ENCODE assay signal across 9 cellular contexts in the genomic region with DNA sequence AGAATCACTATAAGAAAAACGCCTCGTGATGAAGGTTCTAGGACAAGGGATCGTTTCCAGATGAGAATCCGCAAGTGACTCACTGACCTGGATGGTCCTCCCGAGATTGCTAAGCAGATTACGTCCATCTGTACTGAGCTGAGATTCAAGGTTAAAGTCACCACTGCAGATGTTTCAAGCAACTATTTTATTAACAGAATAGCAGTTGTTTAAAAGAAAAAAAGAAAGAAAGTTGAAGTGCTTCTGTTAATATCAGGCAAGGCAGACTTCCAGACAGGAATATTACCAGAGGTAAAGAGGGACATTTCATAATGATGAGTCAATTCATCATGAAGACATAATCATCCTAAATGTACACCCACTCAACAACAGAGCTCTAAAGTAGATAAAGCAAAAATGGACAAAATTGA. TPM values are rescaled to one million over a fixed set of nuclear protein-coding genes. Genes with fewer than 3 reads are reported as not detected.
A peak's percentile ranks its signal among the peaks of the same experiment; 100 is the strongest.
DNase-seq lines count a peak whose midpoint lies in the region; ATAC-seq and TF ChIP-seq lines count a peak whose summit lies in the region.
"Had no signal": no experiment of that assay in that cellular context is flagged by ENCODE, and none has a peak within 500 bp of the region (broad histone marks: within the 10 kb centered on the region; RNA-seq: fewer than 3 reads in every experiment).

No MANE protein-coding gene starts in this region.

- H3K4me1 ChIP-seq in right cardiac atrium (ENCODE audit: control insufficient read depth, insufficient read depth, low read length) (peaks cover 40% of the 10 kb centered on the region), spleen (peaks cover 53 to 98% (median 88%) of the 10 kb centered on the region in 6 donors), SJCRH30 (peaks cover 22% of the 10 kb centered on the region)

- peak overlapping the region; percentile 27 for H3K27ac Mint-ChIP-seq in T-helper 2 cell treated with Interferon-gamma antibody and Interleukin-4, amounts not matched to agents 5 μg/mL and 100 μg/mL, for 36 hours
- H3K27ac Mint-ChIP-seq in activated CD4-positive, alpha-beta memory T cell treated with anti-CD3 and anti-CD28 coated beads, Interleukin-2, amount 10 ng/mL, durations not matched to agents 7 days and 5 days, result peak overlapping the region; percentile 49

- H3K9me3 ChIP-seq in right cardiac atrium (ENCODE audit: control insufficient read depth, low read length) (no peaks in the 10 kb centered on the region), spleen (no peaks in the 10 kb centered on the region), SJCRH30 (replicated peaks) (no peaks in the 10 kb centered on the region)

- peaks cover 54% of the 10 kb centered on the region for H3K36me3 Mint-ChIP-seq in T-helper 2 cell treated with Interferon-gamma antibody and Interleukin-4, amounts not matched to agents 5 μg/mL and 100 μg/mL, for 36 hours (ENCODE audit: low read depth)
- H3K36me3 Mint-ChIP-seq in activated CD4-positive, alpha-beta memory T cell treated with anti-CD3 and anti-CD28 coated beads, Interleukin-2, amount 10 ng/mL, durations not matched to agents 7 days and 5 days (ENCODE audit: low read depth), result peaks cover 62% of the 10 kb centered on the region

- no peaks in the 10 kb centered on the region for H3K36me3 ChIP-seq in spleen
- H3K36me3 ChIP-seq in SJCRH30, result no peaks in the 10 kb centered on the region; the same call in 1 of the 2 replicates

- H3K9me3 Mint-ChIP-seq in T-helper 2 cell treated with Interferon-gamma antibody and Interleukin-4, amounts not matched to agents 5 μg/mL and 100 μg/mL, for 36 hours, result no peaks in the 10 kb centered on the region
- H3K9me3 Mint-ChIP-seq in activated CD4-positive, alpha-beta memory T cell treated with anti-CD3 and anti-CD28 coated beads, Interleukin-2, amount 10 ng/mL, durations not matched to agents 7 days and 5 days, result no peaks in the 10 kb centered on the region

- CTCF ChIA-PET in activated CD4-positive, alpha-beta memory T cell treated with anti-CD3 and anti-CD28 coated beads, Interleukin-2, amount 10 ng/mL, durations not matched to agents 7 days and 5 days (lab: Charles Lee), result interaction anchor here (0.7 to 14.5 kb wide), 7 partner anchors 9 to 46 kb away, joined by 3 to 228 read pairs (median 3); partner anchors contain the start of genes PXN and RPLP0

- POLR2A ChIA-PET in activated CD4-positive, alpha-beta memory T cell treated with anti-CD3 and anti-CD28 coated beads, Interleukin-2, amount 10 ng/mL, durations not matched to agents 7 days and 5 days (lab: Charles Lee), result interaction anchor here (1.0 to 16.9 kb wide), 6 partner anchors 10 to 52 kb away, joined by 3 to 338 read pairs (median 122); partner anchors contain the start of genes PXN, RNU4-1, RNU4-2 and RPLP0

- WGBS in right cardiac atrium, result 48% methylated on average over 6 of the region's 6 CpGs
- WGBS in spleen, 5 donors, result 67 to 83% (median 75%) methylated on average over 6 of the region's 6 CpGs

- no peak for ATAC-seq in right cardiac atrium
- no peak for ATAC-seq in GM21576 (IDR thresholded peaks at IDR 0.05; ENCODE audit: unreplicated experiment)

- H3K27ac ChIP-seq in right cardiac atrium (ENCODE audit: low read length) (peak overlapping the region; percentile 19), spleen (peak overlapping the region in 6 of 8 donors; percentile 15 to 97 (median 86)), SJCRH30 (no peak overlapping the region)

- TF ChIP-seq CTCF in spleen (IDR thresholded peaks at IDR 0.05 in 8 of 11, conservative IDR thresholded peaks at IDR 0.05 in 3 of 11), result no peak

- no peaks in the 10 kb centered on the region for H3K27me3 Mint-ChIP-seq in T-helper 2 cell treated with Interferon-gamma antibody and Interleukin-4, amounts not matched to agents 5 μg/mL and 100 μg/mL, for 36 hours (ENCODE audit: low read depth)
- no peaks in the 10 kb centered on the region for H3K27me3 Mint-ChIP-seq in activated CD4-positive, alpha-beta memory T cell treated with anti-CD3 and anti-CD28 coated beads, Interleukin-2, amount 10 ng/mL, durations not matched to agents 7 days and 5 days

- intact Hi-C loops in right cardiac atrium (cut with DNase I) (no loop called here), spleen (cut with DNase I; ENCODE audit: low total_unique reads) (no loop called here)

- no peaks in the 10 kb centered on the region for H3K27me3 ChIP-seq in right cardiac atrium (ENCODE audit: control insufficient read depth, insufficient read depth)
- peaks cover 0 to 65% (median 0%) of the 10 kb centered on the region in 7 donors for H3K27me3 ChIP-seq in spleen (replicated peaks in 1 of 7)
- H3K27me3 ChIP-seq in SJCRH30, result no peaks in the 10 kb centered on the region

- TF ChIP-seq POLR2A in spleen (IDR thresholded peaks at IDR 0.05), result no peak

- H3K4me1 Mint-ChIP-seq in T-helper 2 cell treated with Interferon-gamma antibody and Interleukin-4, amounts not matched to agents 5 μg/mL and 100 μg/mL, for 36 hours (ENCODE audit: low read depth), result peaks cover 65% of the 10 kb centered on the region
- peaks cover 77% of the 10 kb centered on the region for H3K4me1 Mint-ChIP-seq in activated CD4-positive, alpha-beta memory T cell treated with anti-CD3 and anti-CD28 coated beads, Interleukin-2, amount 10 ng/mL, durations not matched to agents 7 days and 5 days

- peak overlapping the region; percentile 30 for H3K4me3 ChIP-seq in right cardiac atrium (ENCODE audit: low read length)
- peak overlapping the region in 1 of 8 donors; percentile 58 for H3K4me3 ChIP-seq in spleen
- no peak overlapping the region for H3K4me3 ChIP-seq in SJCRH30

- peak overlapping the region; percentile 3 for H3K4me3 Mint-ChIP-seq in T-helper 2 cell treated with Interferon-gamma antibody and Interleukin-4, amounts not matched to agents 5 μg/mL and 100 μg/mL, for 36 hours
- H3K4me3 Mint-ChIP-seq in activated CD4-positive, alpha-beta memory T cell treated with anti-CD3 and anti-CD28 coated beads, Interleukin-2, amount 10 ng/mL, durations not matched to agents 7 days and 5 days, result peak overlapping the region; percentile 12

- DNase-seq in T-helper 2 cell treated with Interferon-gamma antibody and Interleukin-4, amounts not matched to agents 5 μg/mL and 100 μg/mL, for 36 hours (ENCODE audit: low spot score), result no peak
- no peak for DNase-seq in T-helper 2 cell
- no peak for DNase-seq in activated CD4-positive, alpha-beta memory T cell treated with anti-CD3 and anti-CD28 coated beads, Interleukin-2, amount 10 ng/mL, durations not matched to agents 7 days and 5 days
- no peak for DNase-seq in right cardiac atrium
- no peak for DNase-seq in spleen
- DNase-seq in NCI-H748 treated with DMSO at 0.1 percent for 48 hours (lab: John Stamatoyannopoulos, UW), result no peak
- DNase-seq in SJCRH30, result no peak
- DNase-seq: activated CD8-positive, alpha-beta memory T cell treated with anti-CD3 and anti-CD28 coated beads for 24 hours had no signal

RNA-seq across cellular contexts. Expression of gene PXN, which starts 17.9 kb away (rescaled TPM):
- total RNA-seq in activated CD4-positive, alpha-beta memory T cell treated with anti-CD3 and anti-CD28 coated beads, Interleukin-2, amount 10 ng/mL, durations not matched to agents 7 days and 5 days, result 100 to 1,000 TPM; 271 to 274 TPM
- total RNA-seq in right cardiac atrium (10 to 100 TPM; 67.8 to 89.8 (median 80.2) TPM), spleen (100 to 1,000 TPM in 5 of 7 donors, 10 to 100 TPM in 2; 91.8 to 161 (median 149) TPM)
- polyA plus RNA-seq in right cardiac atrium (77.3 TPM), spleen (10 to 100 TPM; 22.3 to 49.8 (median 35.6) TPM)
- 23.2 and 29.7 TPM in 2 replicates for total RNA-seq in SJCRH30 (2014; rRNA removed; shearing (Covaris generic))

RNA-seq across cellular contexts. Expression of gene RNU4-2, which starts 44.1 kb away (rescaled TPM):
- 1,000 to 10,000 TPM; 3,547 to 4,143 TPM for total RNA-seq in activated CD4-positive, alpha-beta memory T cell treated with anti-CD3 and anti-CD28 coated beads, Interleukin-2, amount 10 ng/mL, durations not matched to agents 7 days and 5 days
- over 10,000 TPM; 12,754 to 31,201 (median 26,788) TPM for total RNA-seq in right cardiac atrium
- polyA plus RNA-seq in right cardiac atrium, result not detected
- over 10,000 TPM in 4 of 7 donors, under 1 TPM in 3; under 0.01 to 20,748 (median 15,186) TPM for total RNA-seq in spleen
- not detected for polyA plus RNA-seq in spleen
- under 0.01 TPM in 1 of 2 replicates, not detected in the other for total RNA-seq in SJCRH30 (2014; rRNA removed; shearing (Covaris generic))

RNA-seq across cellular contexts. Expression of gene RNU4-1, which starts 45.4 kb away (rescaled TPM):
- total RNA-seq in activated CD4-positive, alpha-beta memory T cell treated with anti-CD3 and anti-CD28 coated beads, Interleukin-2, amount 10 ng/mL, durations not matched to agents 7 days and 5 days, result 1,000 to 10,000 TPM; 1,910 to 2,156 TPM
- total RNA-seq in right cardiac atrium (1,000 to 10,000 TPM; 1,094 to 5,230 (median 2,674) TPM), spleen (1,000 to 10,000 TPM in 4 of 7 donors, under 1 TPM in 2, not detected in 1; under 0.01 to 7,358 (median 2,736) TPM)
- polyA plus RNA-seq in right cardiac atrium (not detected), spleen (not detected)
- under 0.01 TPM in 2 replicates for total RNA-seq in SJCRH30 (2014; rRNA removed; shearing (Covaris generic))

RNA-seq across cellular contexts. Expression of gene RPLP0, which starts 46.7 kb away (rescaled TPM):
- 1,000 to 10,000 TPM; 1,823 to 1,853 TPM for total RNA-seq in activated CD4-positive, alpha-beta memory T cell treated with anti-CD3 and anti-CD28 coated beads, Interleukin-2, amount 10 ng/mL, durations not matched to agents 7 days and 5 days
- 1,000 to 10,000 TPM in 1 of 4 donors, 100 to 1,000 TPM in 3; 800 to 1,173 (median 979) TPM for total RNA-seq in right cardiac atrium
- polyA plus RNA-seq in right cardiac atrium, result 1,119 TPM
- 1,000 to 10,000 TPM; 1,023 to 1,741 (median 1,286) TPM for total RNA-seq in spleen
- polyA plus RNA-seq in spleen, result 1,000 to 10,000 TPM; 3,423 to 5,071 (median 3,908) TPM
- total RNA-seq in SJCRH30 (2014; rRNA removed; shearing (Covaris generic)), result 2,854 and 3,078 TPM in 2 replicates

RNA-seq across cellular contexts. Expression of gene GCN1, which starts 53.1 kb away (rescaled TPM):
- total RNA-seq in activated CD4-positive, alpha-beta memory T cell treated with anti-CD3 and anti-CD28 coated beads, Interleukin-2, amount 10 ng/mL, durations not matched to agents 7 days and 5 days, result 10 to 100 TPM; 86.0 to 94.3 TPM
- total RNA-seq in right cardiac atrium, result 10 to 100 TPM; 32.9 to 41.4 (median 35.5) TPM
- polyA plus RNA-seq in right cardiac atrium, result 10.6 TPM
- 100 to 1,000 TPM in 4 of 7 donors, 10 to 100 TPM in 3; 91.6 to 131 (median 106) TPM for total RNA-seq in spleen
- 10 to 100 TPM; 10.4 to 22.1 (median 14.5) TPM for polyA plus RNA-seq in spleen
- 49.7 and 61.9 TPM in 2 replicates for total RNA-seq in SJCRH30 (2014; rRNA removed; shearing (Covaris generic))
